Comparison of ENCODE assay signal across 23 cellular contexts in the genomic region with DNA sequence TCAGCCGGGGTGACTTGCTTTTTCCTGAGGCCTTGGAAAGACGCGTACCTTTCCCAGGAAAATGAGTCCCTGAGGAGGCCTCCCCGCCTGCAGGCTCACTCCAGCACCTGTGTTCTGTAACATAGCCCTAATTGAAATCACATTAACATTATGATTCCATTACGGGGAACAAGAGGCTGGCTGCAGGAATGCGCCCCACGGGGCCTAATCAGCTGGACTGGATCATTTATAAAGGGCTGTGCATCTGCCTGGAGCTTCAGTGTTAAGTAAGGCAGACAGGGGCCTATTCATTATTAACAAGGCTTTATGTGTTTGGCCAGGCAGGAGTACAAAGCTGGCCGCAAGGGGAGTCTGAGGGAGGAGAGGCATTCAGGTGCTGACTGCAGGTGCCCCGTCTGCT. TPM values are rescaled to one million over a fixed set of nuclear protein-coding genes. Genes with fewer than 3 reads are reported as not detected.
A peak's percentile ranks its signal among the peaks of the same experiment; 100 is the strongest.
DNase-seq lines count a peak whose midpoint lies in the region; ATAC-seq, FAIRE-seq and TF ChIP-seq lines count a peak whose summit lies in the region.
"Had no signal": no experiment of that assay in that cellular context is flagged by ENCODE, and none has a peak within 500 bp of the region (broad histone marks: within the 10 kb centered on the region; RNA-seq: fewer than 3 reads in every experiment).

No MANE protein-coding gene starts in this region.

- no peak for DNase-seq in GM23338 (ENCODE audit: low spot score)
- peak; percentile 79 for DNase-seq in NCI-H2171 (lab: John Stamatoyannopoulos, UW)
- no peak for DNase-seq in H1 (ENCODE audit: low read depth in 1 of 2, low spot score in 2 of 2)
- no peak for DNase-seq in sciatic nerve (ENCODE audit: low spot score)
- DNase-seq: Calu3; CD8-positive, alpha-beta T cell; DMS53; EL; HCEC 1CT; Kasumi-1; MG63; NCI-H1105; NCI-H187; NCI-H446; NCI-H748 treated with DMSO at 0.1 percent for 48 hours; OCI-M1; SHP77 had no signal

- H4K91ac ChIP-seq in H1 (replicated peaks; ENCODE audit: insufficient read length, low read length), result no peak overlapping the region

- no peak overlapping the region for H3K4ac ChIP-seq in H1 (replicated peaks; ENCODE audit: insufficient read length, low read depth, low read length)

- H3K9me3 ChIP-seq in H1 (ENCODE audit: insufficient read depth in 2 of 2, low read depth in 1 of 2, low read length in 1 of 2), result 0 out of 4 replicates have a peak, but pooled peaks cover 0 to 4% of the 10 kb centered on the region in 2 experiments
- H3K9me3 ChIP-seq: MG63 had no signal

- TF ChIP-seq CTCF in GM23338 (conservative IDR thresholded peaks at IDR 0.05; ENCODE audit: low read depth in 2 of 2) (no peak), H1 (IDR thresholded peaks at IDR 0.05; ENCODE audit: control extremely low read depth in 1 of 3, insufficient read depth in 1 of 3, low read depth in 1 of 3, low read length in 3 of 3) (no peak)

- peaks cover 13% of the 10 kb centered on the region; the same call in 1 of the 2 replicates for H3K9me2 ChIP-seq in GM23338 (ENCODE audit: insufficient read depth)

- H3K4me1 ChIP-seq in GM23338 (ENCODE audit: insufficient read depth) (peaks cover 10% of the 10 kb centered on the region), H1 (replicated peaks in 1 of 4; ENCODE audit: control insufficient read depth in 3 of 4, insufficient read depth in 4 of 4, low read length in 3 of 4) (peaks cover 0 to 8% (median under 1%) of the 10 kb centered on the region in 4 experiments; a peak in 1 of 7 replicates)

- no peak for TF ChIP-seq EP300 in H1 (IDR thresholded peaks at IDR 0.05; ENCODE audit: borderline replicate concordance in 1 of 2, low read depth in 2 of 2, low read length in 2 of 2)

- H2AK5ac ChIP-seq in H1 (ENCODE audit: low read depth, low read length), result no peak overlapping the region

- no peak overlapping the region for H4K5ac ChIP-seq in H1 (ENCODE audit: insufficient read length, low read depth, low read length)

- peak overlapping the region; percentile 78 for H2AFZ ChIP-seq in GM23338
- no peak overlapping the region; the same call in 1 of the 2 replicates for H2AFZ ChIP-seq in H1 (ENCODE audit: low read length)

- no peaks in the 10 kb centered on the region for H3K36me3 Mint-ChIP-seq in GM23338 (ENCODE audit: low read depth)
- H3K36me3 Mint-ChIP-seq: CD8-positive, alpha-beta T cell had no signal

- no peak overlapping the region for H2BK5ac ChIP-seq in H1 (ENCODE audit: low read depth, low read length)

- no peak overlapping the region for H3K9ac ChIP-seq in H1 (replicated peaks in 1 of 4; ENCODE audit: extremely low read depth in 1 of 4, low read depth in 3 of 4, low read length in 3 of 4)
- H3K9ac ChIP-seq: BLaER1 had no signal

- H3K27ac ChIP-seq in GM23338 (ENCODE audit: low read depth) (no peak overlapping the region), H1 (ENCODE audit: low read depth, low read length) (no peak overlapping the region)
- H3K27ac ChIP-seq: BLaER1 had no signal

- 0 out of 2 replicates have a peak overlapping the region, but pooled peaks have one; percentile 9 for H3K18ac ChIP-seq in H1 (ENCODE audit: extremely low read depth, low read length)

- peak overlapping the region; percentile 41; the same call in 1 of the 2 replicates for H2BK20ac ChIP-seq in H1 (ENCODE audit: low read length)

- H3K27me3 ChIP-seq in GM23338 (ENCODE audit: insufficient read depth), result no peaks in the 10 kb centered on the region
- H3K27me3 ChIP-seq in H1 (replicated peaks in 1 of 4; ENCODE audit: control insufficient read depth in 3 of 4, extremely low read depth in 1 of 4, insufficient read depth in 3 of 4, low read length in 3 of 4), result no peaks in the 10 kb centered on the region
- H3K27me3 ChIP-seq: BLaER1 had no signal

- H2BK120ac ChIP-seq in H1 (replicated peaks; ENCODE audit: low read depth, low read length), result no peak overlapping the region

- H3K4me2 ChIP-seq in GM23338 (no peak overlapping the region), H1 (ENCODE audit: insufficient read depth in 1 of 2, low read depth in 2 of 2, low read length in 2 of 2) (no peak overlapping the region)
- H3K4me2 ChIP-seq: BLaER1 had no signal

- no peak for FAIRE-seq in H1 (lab: Jason Lieb, UNC)
- FAIRE-seq: GM12892 had no signal

- H3F3A ChIP-seq in GM23338 (replicated peaks; ENCODE audit: low read depth), result no peaks in the 10 kb centered on the region

- intact Hi-C loops in sciatic nerve (cut with DNase I), result no loop called here

- TF ChIP-seq RAD21 in H1 (IDR thresholded peaks at IDR 0.05 in 1 of 2, conservative IDR thresholded peaks at IDR 0.05 in 1 of 2; ENCODE audit: low read depth in 2 of 2, low read length in 2 of 2), result no peak

- no peaks in the 10 kb centered on the region for H3K79me1 ChIP-seq in H1 (ENCODE audit: low read depth, low read length)

- H3K4me3 ChIP-seq in GM23338, result no peak overlapping the region
- no peak overlapping the region for H3K4me3 ChIP-seq in H1 (ENCODE audit: extremely low read depth in 1 of 4, insufficient read depth in 2 of 4, low read depth in 3 of 4, low read length in 4 of 4)
- H3K4me3 ChIP-seq: BLaER1, MG63 had no signal

- peaks cover 2% of the 10 kb centered on the region for H3K27me3 Mint-ChIP-seq in GM23338 (ENCODE audit: insufficient read depth, low read depth, poor library complexity)

- ATAC-seq in GM23338 (no peak), sciatic nerve (peak; percentile 82), GM19035 (IDR thresholded peaks at IDR 0.05; ENCODE audit: unreplicated experiment) (no peak), GM19455 (IDR thresholded peaks at IDR 0.05; ENCODE audit: unreplicated experiment) (no peak), GM18498 (IDR thresholded peaks at IDR 0.05; ENCODE audit: unreplicated experiment) (no peak)
- ATAC-seq: CD8-positive, alpha-beta T cell had no signal

- 0 out of 2 replicates have a peak overlapping the region, but pooled peaks have one; percentile 13 for H2BK15ac ChIP-seq in H1 (ENCODE audit: low read length)

- H3K23ac ChIP-seq in H1 (ENCODE audit: insufficient read length), result no peak overlapping the region

- no peak overlapping the region for H3K4me3 Mint-ChIP-seq in GM23338
- H3K4me3 Mint-ChIP-seq: CD8-positive, alpha-beta T cell; T-helper 1 cell treated with Interleukin-12 subunit alpha and Interleukin-12 subunit beta and Interleukin-4 antibody, amounts not matched to agents 30 μg/mL and 1 μg/mL, for 36 hours had no signal

- no peak overlapping the region; the same call in 1 of the 2 replicates for H3K27ac Mint-ChIP-seq in GM23338
- H3K27ac Mint-ChIP-seq: CD8-positive, alpha-beta T cell; T-helper 1 cell treated with Interleukin-12 subunit alpha and Interleukin-12 subunit beta and Interleukin-4 antibody, amounts not matched to agents 30 μg/mL and 1 μg/mL, for 36 hours had no signal

- H4K20me1 ChIP-seq in GM23338 (replicated peaks; ENCODE audit: insufficient read depth) (no peaks in the 10 kb centered on the region), H1 (replicated peaks in 1 of 2; ENCODE audit: control insufficient read depth in 1 of 2, insufficient read depth in 2 of 2, low read length in 2 of 2) (no peaks in the 10 kb centered on the region)
- H4K20me1 ChIP-seq: BLaER1 had no signal

- CTCF ChIA-PET in H1 (lab: Charles Lee; ENCODE audit: partially characterized antibody), result interaction anchor here (0.9 kb wide), 1 partner anchor 62 kb away, joined by 3 read pairs; no protein-coding TSS in a partner anchor

- H3K79me2 ChIP-seq in GM23338 (replicated peaks; ENCODE audit: insufficient read depth) (no peaks in the 10 kb centered on the region), H1 (ENCODE audit: control insufficient read depth in 1 of 2, insufficient read depth in 2 of 2, low read length in 2 of 2) (no peaks in the 10 kb centered on the region)

- POLR2A ChIA-PET in H1 (lab: Charles Lee; ENCODE audit: partially characterized antibody), result no interaction called here

- no peak overlapping the region; the same call in 1 of the 2 replicates for H2BK12ac ChIP-seq in H1 (ENCODE audit: low read depth, low read length)

- 81% methylated on average over 9 of the region's 9 CpGs; no CpG with 5 or more reads in 1 of the 2 experiments for WGBS in H1 (ENCODE audit: extremely low coverage in 1 of 2, insufficient coverage in 1 of 2, insufficient read length in 1 of 2, insufficient replicate concordance in 2 of 2, low coverage in 1 of 2, low lambda C conversion rate in 2 of 2, missing lambda C conversion rate in 1 of 2), 2 experiments

- H4K8ac ChIP-seq in H1 (ENCODE audit: extremely low read depth, insufficient read depth, low read length), result no peak overlapping the region

- H3K23me2 ChIP-seq in H1 (ENCODE audit: low read depth, low read length), result peaks cover 3% of the 10 kb centered on the region; the same call in 1 of the 2 replicates

- TF ChIP-seq POLR2A in H1 (IDR thresholded peaks at IDR 0.05; ENCODE audit: control extremely low read depth in 1 of 2, low read depth in 2 of 2, low read length in 2 of 2), result no peak

- no peak overlapping the region for H3K14ac ChIP-seq in H1 (ENCODE audit: insufficient read length)

- H3K56ac ChIP-seq in H1 (replicated peaks; ENCODE audit: insufficient read length, low read depth, low read length), result no peak overlapping the region

- peaks cover 13% of the 10 kb centered on the region for H3K4me1 Mint-ChIP-seq in GM23338

- no peaks in the 10 kb centered on the region for H3K9me3 Mint-ChIP-seq in GM23338
- H3K9me3 Mint-ChIP-seq: CD8-positive, alpha-beta T cell had no signal

- no peaks in the 10 kb centered on the region for H3K36me3 ChIP-seq in GM23338 (ENCODE audit: insufficient read depth)
- H3K36me3 ChIP-seq in H1 (ENCODE audit: control insufficient read depth in 2 of 4, insufficient read depth in 4 of 4, low read length in 3 of 4), result no peaks in the 10 kb centered on the region
- H3K36me3 ChIP-seq: BLaER1, MG63 had no signal

TF ChIP-seq in GM23338, 12 proteins besides CTCF, POLR2A, EP300 and RAD21 (continues in another document):
- TF ChIP-seq EZH2phosphoT487 (IDR thresholded peaks at IDR 0.05; ENCODE audit: unreplicated experiment) (no peak), ZNF331 (CRISPR knock-in tag; IDR thresholded peaks at IDR 0.05; ENCODE audit: low read depth) (no peak), STAT1 (IDR thresholded peaks at IDR 0.05; ENCODE audit: unreplicated experiment) (no peak)

TF ChIP-seq in H1, 55 proteins besides CTCF, POLR2A, EP300 and RAD21 (continues in another document):
- TF ChIP-seq SIN3A (conservative IDR thresholded peaks at IDR 0.05 in 1 of 2, IDR thresholded peaks at IDR 0.05 in 1 of 2; ENCODE audit: low read depth in 1 of 2, low read length in 2 of 2), result no peak
- no peak for TF ChIP-seq TEAD4 (IDR thresholded peaks at IDR 0.05; ENCODE audit: low read depth, low read length)

RNA-seq across cellular contexts. Expression of a gene that starts 41.9 kb away (rescaled TPM):
- total RNA-seq in GM23338 (2014; rRNA removed; shearing (Covaris generic)), result 10.6 and 12.0 TPM in 2 replicates
- polyA plus RNA-seq in GM23338 (2016; fragmentation: Nextera tagmentation; extraction: Ambion mirVana) (5.8 and 6.0 TPM in 2 replicates), H1 (2011; rRNA removed) (5.2 and 7.0 TPM in 2 replicates)
- 8.8 and 10.2 TPM in 2 replicates for total RNA-seq in H1 (2021; fragmentation: NEBNext Ultra II Directional; extraction: Animal tissue kit (Norgen Biotek cat#: 25700))
- polyA plus RNA-seq in H1 (2011; cell fraction: cytosol; rRNA removed), result 2.8 TPM
- 5.7 TPM for polyA plus RNA-seq in H1 (2011; cell fraction: nucleus; rRNA removed)
- polyA plus RNA-seq in H1 (2012, experiment 1 of 2), result 9.6 to 10.3 TPM (median 10.0 TPM) in 4 replicates
- 8.6 TPM for polyA plus RNA-seq in H1 (2012, experiment 2 of 2)
- polyA plus RNA-seq in H1 (2013, experiment 1 of 2), result 14.5 TPM
- 15.6 TPM for polyA plus RNA-seq in H1 (2013, experiment 2 of 2)
- 4.0 and 5.8 TPM in 2 replicates for polyA minus RNA-seq in H1 (2011; rRNA and poly(A)+ RNA removed)
- 2.6 TPM for polyA minus RNA-seq in H1 (2011; cell fraction: cytosol; rRNA and poly(A)+ RNA removed)
- 6.3 TPM for polyA minus RNA-seq in H1 (2011; cell fraction: nucleus; rRNA and poly(A)+ RNA removed)
- 45.5 TPM for total RNA-seq in sciatic nerve
- total RNA-seq: Calu3 had no signal
